In genomic region chrX:56987741-56988140, GRCh38 we compare ENCODE assay signal across 19 cellular contexts.
"Had no signal": no experiment of that assay in that cellular context is flagged by ENCODE, and none has a peak within 500 bp of the region (broad histone marks: within the 10 kb centered on the region; RNA-seq: fewer than 3 reads in every experiment).

No MANE protein-coding gene starts in this region.

- H3K36me3 ChIP-seq: breast epithelium, gastrocnemius medialis had no signal

- H3K9me3 Mint-ChIP-seq: activated CD4-positive, alpha-beta memory T cell treated with anti-CD3 and anti-CD28 coated beads for 36 hours; activated naive CD4-positive, alpha-beta T cell treated with anti-CD3 and anti-CD28 coated beads for 36 hours; activated naive CD8-positive, alpha-beta T cell treated with anti-CD3 and anti-CD28 coated beads, Interleukin-2, amount 50 U/mL, for 24 hours; activated T-helper 2 cell treated with anti-CD3 and anti-CD28 coated beads, Interferon-gamma antibody, Interleukin-2, Interleukin-4, amounts not matched to agents 10 μg/mL and 5 μg/mL and 100 μg/mL, durations not matched to agents 14 hours and 24 hours and 36 hours; effector memory CD8-positive, alpha-beta T cell; stimulated activated naive CD8-positive, alpha-beta T cell treated with anti-CD3 and anti-CD28 coated beads, Interleukin-15, amount 100 ng/mL, for 72 hours; type B pancreatic cell had no signal

- H3K27ac Mint-ChIP-seq: activated CD4-positive, alpha-beta memory T cell treated with anti-CD3 and anti-CD28 coated beads for 36 hours; activated CD8-positive, alpha-beta memory T cell treated with anti-CD3 and anti-CD28 coated beads, Interleukin-2, amount 10 ng/mL, durations not matched to agents 7 days and 5 days; activated naive CD4-positive, alpha-beta T cell treated with anti-CD3 and anti-CD28 coated beads for 36 hours; activated naive CD8-positive, alpha-beta T cell treated with anti-CD3 and anti-CD28 coated beads, Interleukin-2, amount 50 U/mL, for 24 hours; activated T-helper 2 cell treated with anti-CD3 and anti-CD28 coated beads, Interferon-gamma antibody, Interleukin-2, Interleukin-4, amounts not matched to agents 10 μg/mL and 5 μg/mL and 100 μg/mL, durations not matched to agents 14 hours and 24 hours and 36 hours; effector memory CD8-positive, alpha-beta T cell; type B pancreatic cell had no signal

- H3K27ac ChIP-seq: breast epithelium, epithelial cell of prostate, gastrocnemius medialis, lower lobe of right lung, right lobe of liver had no signal

- H3K4me3 ChIP-seq: breast epithelium, gastrocnemius medialis, lower lobe of right lung, right lobe of liver had no signal

- H3K27me3 ChIP-seq: right lobe of liver had no signal

- ATAC-seq: activated CD8-positive, alpha-beta memory T cell treated with anti-CD3 and anti-CD28 coated beads, Interleukin-2, amount 10 ng/mL, durations not matched to agents 7 days and 5 days; activated naive CD8-positive, alpha-beta T cell treated with anti-CD3 and anti-CD28 coated beads, Interleukin-2, amount 50 U/mL, for 24 hours; effector memory CD8-positive, alpha-beta T cell; gastrocnemius medialis; left cardiac atrium; lower lobe of right lung; right lobe of liver; stimulated activated naive CD8-positive, alpha-beta T cell treated with anti-CD3 and anti-CD28 coated beads, Interleukin-15, amount 100 ng/mL, for 72 hours had no signal

- H3K9me3 ChIP-seq: breast epithelium, gastrocnemius medialis, lower lobe of right lung, right lobe of liver had no signal

- H3K4me3 Mint-ChIP-seq: activated CD4-positive, alpha-beta memory T cell treated with anti-CD3 and anti-CD28 coated beads for 36 hours; activated CD8-positive, alpha-beta memory T cell treated with anti-CD3 and anti-CD28 coated beads, Interleukin-2, amount 10 ng/mL, durations not matched to agents 7 days and 5 days; activated naive CD4-positive, alpha-beta T cell treated with anti-CD3 and anti-CD28 coated beads for 36 hours; activated naive CD8-positive, alpha-beta T cell treated with anti-CD3 and anti-CD28 coated beads, Interleukin-2, amount 50 U/mL, for 24 hours; effector memory CD8-positive, alpha-beta T cell; neural crest cell; stimulated activated naive CD8-positive, alpha-beta T cell treated with anti-CD3 and anti-CD28 coated beads, Interleukin-15, amount 100 ng/mL, for 72 hours; type B pancreatic cell had no signal

- H3K27me3 Mint-ChIP-seq: activated CD4-positive, alpha-beta memory T cell treated with anti-CD3 and anti-CD28 coated beads for 36 hours; activated CD8-positive, alpha-beta memory T cell treated with anti-CD3 and anti-CD28 coated beads, Interleukin-2, amount 10 ng/mL, durations not matched to agents 7 days and 5 days; activated naive CD8-positive, alpha-beta T cell treated with anti-CD3 and anti-CD28 coated beads, Interleukin-2, amount 50 U/mL, for 24 hours; effector memory CD8-positive, alpha-beta T cell; stimulated activated naive CD8-positive, alpha-beta T cell treated with anti-CD3 and anti-CD28 coated beads, Interleukin-15, amount 100 ng/mL, for 72 hours; type B pancreatic cell had no signal

- DNase-seq: activated CD4-positive, alpha-beta memory T cell treated with anti-CD3 and anti-CD28 coated beads for 36 hours; activated CD4-positive, CD25-positive, alpha-beta regulatory T cell treated with anti-CD3 and anti-CD28 coated beads, Interleukin-2, amount 50 U/mL, for 72 hours; activated CD8-positive, alpha-beta memory T cell treated with anti-CD3 and anti-CD28 coated beads, Interleukin-2, amount 10 ng/mL, durations not matched to agents 7 days and 5 days; activated naive CD4-positive, alpha-beta T cell treated with anti-CD3 and anti-CD28 coated beads for 36 hours; activated naive CD8-positive, alpha-beta T cell treated with anti-CD3 and anti-CD28 coated beads, Interleukin-2, amount 50 U/mL, for 24 hours; activated T-cell treated with anti-CD3 and anti-CD28 coated beads, Interleukin-2, amount 50 U/mL, for 1 hour; aorta; dermis blood vessel endothelial cell; effector memory CD8-positive, alpha-beta T cell; gastrocnemius medialis; left cardiac atrium; lower lobe of right lung; right lobe of liver; stimulated activated naive CD8-positive, alpha-beta T cell treated with anti-CD3 and anti-CD28 coated beads, Interleukin-15, amount 100 ng/mL, for 72 hours had no signal

- H3K4me1 ChIP-seq: breast epithelium, gastrocnemius medialis, lower lobe of right lung, right lobe of liver had no signal
